8 cellular contexts compared by ENCODE assay signal in genomic region chr16:72561-73537, GRCh38. TPM values are rescaled to one million over a fixed set of nuclear protein-coding genes. Genes with fewer than 3 reads are reported as not detected.
A peak's percentile ranks its signal among the peaks of the same experiment; 100 is the strongest.
DNase-seq lines count a peak whose midpoint lies in the region; ATAC-seq and TF ChIP-seq lines count a peak whose summit lies in the region.

Gene RHBDF1, minus strand, starts transcription at chr16:72631. Its CDS starts 7,616 bp downstream, at chr16:65015.

- no peak for ATAC-seq in HG02981 (IDR thresholded peaks at IDR 0.05; ENCODE audit: unreplicated experiment)
- ATAC-seq in GM19395 (IDR thresholded peaks at IDR 0.05; ENCODE audit: unreplicated experiment), result no peak

- DNase-seq in Calu3 (peak; percentile 82), MM.1S (peak; percentile 45), T47D (ENCODE audit: low read depth in 1 of 2, low spot score in 1 of 2) (peak; percentile 55 to 77), iPS-NIHi7 (ENCODE audit: extremely low spot score) (peak; percentile 83), NCI-H2107 treated with DMSO at 0.1 percent for 48 hours (lab: John Stamatoyannopoulos, UW; ENCODE audit: unreplicated experiment) (no peak)

- H3K9me3 Mint-ChIP-seq in Calu3 (ENCODE audit: low read depth, unreplicated experiment), result no peaks in the 10 kb centered on the region

- no peaks in the 10 kb centered on the region for H3K79me2 ChIP-seq in MM.1S (ENCODE audit: low read length)

- peaks cover 40% of the 10 kb centered on the region for H3K4me1 Mint-ChIP-seq in Calu3 (ENCODE audit: low read depth, unreplicated experiment)

- TF ChIP-seq CTCF in Calu3 (IDR thresholded peaks at IDR 0.05; ENCODE audit: unreplicated experiment) (no peak), MM.1S (IDR thresholded peaks at IDR 0.05; ENCODE audit: low read length) (no peak)

- H4K20me1 ChIP-seq in MM.1S (ENCODE audit: insufficient read depth, low read length), result no peaks in the 10 kb centered on the region

- H3K27ac Mint-ChIP-seq in Calu3 (ENCODE audit: unreplicated experiment), result peak within 1 kb of the TSS; percentile 92

- peak within 1 kb of the TSS; percentile 83 for H3K4me3 Mint-ChIP-seq in Calu3 (ENCODE audit: low read depth, unreplicated experiment)

- H3K27me3 ChIP-seq in MM.1S (replicated peaks; ENCODE audit: insufficient read depth, low read length), result peaks cover 4% of the 10 kb centered on the region

- no peaks in the 10 kb centered on the region for H3K36me3 ChIP-seq in MM.1S (replicated peaks; ENCODE audit: insufficient read depth, low read length)

- CTCF ChIA-PET in Calu3 (lab: Charles Lee), result interaction anchor here (1.5 to 2.2 kb wide), 3 partner anchors 11 to 24 kb away, joined by 4 to 13 read pairs (median 9); no protein-coding TSS in a partner anchor

- H3K36me3 Mint-ChIP-seq in Calu3 (ENCODE audit: insufficient read depth, unreplicated experiment), result peaks cover 58% of the 10 kb centered on the region

- in situ Hi-C loops in T47D (cut with HindIII; ENCODE audit: low pct_unique_long_range_greater_than_20kb, low sequenced_read_pairs), result no loop called here

- peak within 1 kb of the TSS; percentile 98 for H3K4me2 ChIP-seq in MM.1S (ENCODE audit: low read depth, low read length)

- no peak within 1 kb of the TSS for H3K27ac ChIP-seq in MM.1S (ENCODE audit: low read length)
- peak within 1 kb of the TSS; percentile 73 to 97 (median 92) for H3K27ac ChIP-seq in skin epidermis

- peak within 1 kb of the TSS; percentile 66 for H3K4me3 ChIP-seq in MM.1S (ENCODE audit: low read length)
- H3K4me3 ChIP-seq in skin epidermis, result peak within 1 kb of the TSS; percentile 51 to 78 (median 68)

- H3K9ac ChIP-seq in MM.1S (ENCODE audit: low read length), result peak within 1 kb of the TSS; percentile 17; the same call in 1 of the 2 replicates

- H3K4me1 ChIP-seq in MM.1S (ENCODE audit: low read length), result peaks cover 18% of the 10 kb centered on the region

- no peaks in the 10 kb centered on the region for H3F3A ChIP-seq in MM.1S (ENCODE audit: insufficient read depth, low read length)

- no peaks in the 10 kb centered on the region for H3K9me2 ChIP-seq in MM.1S (replicated peaks; ENCODE audit: insufficient read depth, low read length)

- H2AFZ ChIP-seq in MM.1S (ENCODE audit: low read length), result peak within 1 kb of the TSS; percentile 65

- H3K27me3 Mint-ChIP-seq in Calu3 (ENCODE audit: unreplicated experiment), result no peaks in the 10 kb centered on the region

- intact Hi-C loops in Calu3 (cut with micrococcal nuclease; ENCODE audit: unreplicated experiment), result no loop called here

- H3K9me3 ChIP-seq in MM.1S (replicated peaks; ENCODE audit: insufficient read depth, low read length), result no peaks in the 10 kb centered on the region

- BruUV-seq in Calu3 (replicated peaks; lab: Mats Ljungman, UMichigan), result no TSS peak

RNA-seq across cellular contexts. Expression of gene RHBDF1, which starts in this region (rescaled TPM):
- total RNA-seq in Calu3 (2022), result 47.3 and 60.2 TPM in 2 replicates
